Comparison of ENCODE assay signal across 25 cellular contexts in the genomic region with DNA sequence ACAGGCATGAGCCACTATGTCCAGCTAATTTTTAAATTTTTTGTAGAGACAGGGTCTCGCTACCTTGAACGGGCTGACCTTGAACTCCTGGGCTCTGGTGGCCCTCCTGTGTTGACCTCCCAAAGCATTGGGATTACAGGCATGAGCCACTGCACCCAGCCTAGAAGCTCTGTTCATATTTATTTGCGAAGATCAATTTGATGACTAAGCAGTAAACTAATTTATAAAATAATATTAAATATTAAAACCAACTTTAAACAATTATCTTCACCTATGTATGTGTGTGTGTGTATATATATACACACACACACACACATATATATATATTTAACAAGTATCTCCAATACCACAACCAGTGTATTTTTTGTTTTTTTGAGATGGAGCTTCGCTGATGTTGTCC. TPM values are rescaled to one million over a fixed set of nuclear protein-coding genes. Genes with fewer than 3 reads are reported as not detected.
DNase-seq lines count a peak whose midpoint lies in the region; ATAC-seq, FAIRE-seq and TF ChIP-seq lines count a peak whose summit lies in the region.
"Had no signal": no experiment of that assay in that cellular context is flagged by ENCODE, and none has a peak within 500 bp of the region (broad histone marks: within the 10 kb centered on the region; RNA-seq: fewer than 3 reads in every experiment).

No MANE protein-coding gene starts in this region.

- H3K4me3 ChIP-seq in left ventricle myocardium inferior (no peak overlapping the region), neutrophil (ENCODE audit: low read depth in 1 of 2, low read length in 1 of 2) (no peak overlapping the region), small intestine (ENCODE audit: low read depth in 1 of 2, low read length in 2 of 2) (no peak overlapping the region), thyroid gland (replicated peaks in 1 of 3) (no peak overlapping the region)
- H3K4me3 ChIP-seq: GM23248 had no signal

- H3K27ac Mint-ChIP-seq in activated CD8-positive, alpha-beta memory T cell treated with anti-CD3 and anti-CD28 coated beads, Interleukin-2, amount 10 ng/mL, durations not matched to agents 7 days and 5 days = no peak overlapping the region
- H3K27ac Mint-ChIP-seq: CD4-positive, alpha-beta memory T cell had no signal

- no peak for FAIRE-seq in small intestine (lab: Jason Lieb, UNC)
- FAIRE-seq: A204.1, GM12891, GM18507, H1 had no signal

- H3K27ac ChIP-seq in left ventricle myocardium inferior (replicated peaks) (no peak overlapping the region), VCaP (peak overlapping the region; percentile 100), neutrophil (peak overlapping the region; percentile 36), small intestine (ENCODE audit: low read depth in 1 of 2, low read length in 1 of 2) (no peak overlapping the region), thyroid gland (no peak overlapping the region)
- H3K27ac ChIP-seq: 22Rv1, GM23248 had no signal

- peaks cover 38% of the 10 kb centered on the region for H3K4me1 Mint-ChIP-seq in activated CD8-positive, alpha-beta memory T cell treated with anti-CD3 and anti-CD28 coated beads, Interleukin-2, amount 10 ng/mL, durations not matched to agents 7 days and 5 days

- H3K9me3 ChIP-seq in left ventricle myocardium inferior (replicated peaks) (peaks cover 26% of the 10 kb centered on the region), neutrophil (no peaks in the 10 kb centered on the region), small intestine (ENCODE audit: control insufficient read depth, low read depth) (no peaks in the 10 kb centered on the region), thyroid gland (no peaks in the 10 kb centered on the region)

- no peaks in the 10 kb centered on the region for H3K27me3 Mint-ChIP-seq in activated CD8-positive, alpha-beta memory T cell treated with anti-CD3 and anti-CD28 coated beads, Interleukin-2, amount 10 ng/mL, durations not matched to agents 7 days and 5 days
- H3K27me3 Mint-ChIP-seq: CD4-positive, alpha-beta memory T cell had no signal

- H3K36me3 Mint-ChIP-seq in activated CD8-positive, alpha-beta memory T cell treated with anti-CD3 and anti-CD28 coated beads, Interleukin-2, amount 10 ng/mL, durations not matched to agents 7 days and 5 days = peaks cover 32% of the 10 kb centered on the region

- H3K9me3 Mint-ChIP-seq in activated CD8-positive, alpha-beta memory T cell treated with anti-CD3 and anti-CD28 coated beads, Interleukin-2, amount 10 ng/mL, durations not matched to agents 7 days and 5 days (ENCODE audit: low read depth) = peaks cover 10% of the 10 kb centered on the region

- H3K4me1 ChIP-seq in left ventricle myocardium inferior = peaks cover 43% of the 10 kb centered on the region
- peaks cover 67 to 81% of the 10 kb centered on the region in 2 experiments for H3K4me1 ChIP-seq in neutrophil (ENCODE audit: control insufficient read depth in 1 of 2, insufficient read depth in 1 of 2, low read depth in 1 of 2, low read length in 1 of 2)
- peaks cover 3 to 10% of the 10 kb centered on the region in 2 donors for H3K4me1 ChIP-seq in small intestine (ENCODE audit: control insufficient read depth in 2 of 2, insufficient read depth in 1 of 2, low read depth in 1 of 2, low read length in 1 of 2)
- H3K4me1 ChIP-seq in thyroid gland = peaks cover 27 to 37% of the 10 kb centered on the region in 2 donors

- H3K36me3 ChIP-seq in left ventricle myocardium inferior = peaks cover 35% of the 10 kb centered on the region
- peaks cover 71% of the 10 kb centered on the region for H3K36me3 ChIP-seq in neutrophil
- H3K36me3 ChIP-seq in small intestine (ENCODE audit: control insufficient read depth in 2 of 2, insufficient read depth in 2 of 2, low read length in 2 of 2) = peaks cover 0 to 2% of the 10 kb centered on the region in 2 donors
- H3K36me3 ChIP-seq in thyroid gland = peaks cover 5 to 8% of the 10 kb centered on the region in 2 donors

- WGBS in small intestine, 3 donors = 97 to 99% (median 98%) methylated on average over 4 of the region's 4 CpGs
- WGBS in thyroid gland, 2 donors = 97 to 99% methylated on average over 4 of the region's 4 CpGs

- CTCF ChIA-PET in activated CD8-positive, alpha-beta memory T cell treated with anti-CD3 and anti-CD28 coated beads, Interleukin-2, amount 10 ng/mL, durations not matched to agents 7 days and 5 days (lab: Charles Lee) = interaction anchor here (1.1 to 1.7 kb wide), 2 partner anchors 132 to 135 kb away, joined by 4 to 6 read pairs; no protein-coding TSS in a partner anchor

- no peak overlapping the region for H3K4me3 Mint-ChIP-seq in activated CD8-positive, alpha-beta memory T cell treated with anti-CD3 and anti-CD28 coated beads, Interleukin-2, amount 10 ng/mL, durations not matched to agents 7 days and 5 days
- H3K4me3 Mint-ChIP-seq: CD4-positive, alpha-beta memory T cell had no signal

- ATAC-seq in Right ventricle myocardium inferior = no peak
- no peak for ATAC-seq in activated CD8-positive, alpha-beta memory T cell treated with anti-CD3 and anti-CD28 coated beads, Interleukin-2, amount 10 ng/mL, durations not matched to agents 7 days and 5 days

- no peak for TF ChIP-seq POLR2A in thyroid gland (IDR thresholded peaks at IDR 0.05)

- intact Hi-C loops in Right ventricle myocardium inferior (cut with DNase I) (no loop called here), left ventricle myocardium inferior (cut with micrococcal nuclease) (no loop called here), thyroid gland (cut with DNase I) (no loop called here)

- H3K27me3 ChIP-seq in left ventricle myocardium inferior (ENCODE audit: low read depth) = no peaks in the 10 kb centered on the region
- H3K27me3 ChIP-seq in neutrophil = no peaks in the 10 kb centered on the region
- H3K27me3 ChIP-seq in small intestine (ENCODE audit: control insufficient read depth in 2 of 2, insufficient read depth in 2 of 2, low read length in 2 of 2) = no peaks in the 10 kb centered on the region
- H3K27me3 ChIP-seq in thyroid gland = no peaks in the 10 kb centered on the region

- no peak for TF ChIP-seq CTCF in left ventricle myocardium inferior (IDR thresholded peaks at IDR 0.05; ENCODE audit: borderline replicate concordance)
- no peak for TF ChIP-seq CTCF in VCaP (conservative IDR thresholded peaks at IDR 0.05)
- no peak for TF ChIP-seq CTCF in neutrophil (IDR thresholded peaks at IDR 0.05)
- TF ChIP-seq CTCF in thyroid gland (IDR thresholded peaks at IDR 0.05) = no peak

- DNase-seq in Right ventricle myocardium inferior (ENCODE audit: missing footprints) = peak; percentile 11
- DNase-seq in left ventricle myocardium inferior = no peak
- DNase-seq in activated CD8-positive, alpha-beta memory T cell treated with anti-CD3 and anti-CD28 coated beads, Interleukin-2, amount 10 ng/mL, durations not matched to agents 7 days and 5 days = no peak
- DNase-seq in NCI-H226 = no peak
- no peak for DNase-seq in small intestine
- no peak for DNase-seq in thyroid gland
- DNase-seq: ACHN; AML-193; C1 segment of cervical spinal cord; Calu3; CD4-positive, alpha-beta memory T cell; COR-L47; DMS53; DMS79 treated with DMSO at 0.1 percent for 48 hours; GF-D8; GM23248; H7; HCEC 1CT had no signal

RNA-seq across cellular contexts. Expression of a gene that starts 4.4 kb away (rescaled TPM):
- total RNA-seq in Right ventricle myocardium inferior = 26.9 TPM
- 25.3 TPM for total RNA-seq in left ventricle myocardium inferior
- total RNA-seq in activated CD8-positive, alpha-beta memory T cell treated with anti-CD3 and anti-CD28 coated beads, Interleukin-2, amount 10 ng/mL, durations not matched to agents 7 days and 5 days = 100 to 1,000 TPM in 1 of 2 experiments, 10 to 100 TPM in 1; 97.9 to 100 TPM
- 10 to 100 TPM; 67.8 to 84.1 (median 70.0) TPM for polyA plus RNA-seq in small intestine
- total RNA-seq in thyroid gland = 10 to 100 TPM; 64.8 to 91.4 (median 84.2) TPM

RNA-seq across cellular contexts. Expression of a gene that starts 49.7 kb away (rescaled TPM):
- total RNA-seq in Right ventricle myocardium inferior (20.8 TPM), left ventricle myocardium inferior (21.7 TPM), thyroid gland (10 to 100 TPM; 14.7 to 36.1 (median 29.5) TPM)
- 100 to 1,000 TPM in 1 of 2 experiments, 10 to 100 TPM in 1; 80.5 to 100 TPM for total RNA-seq in activated CD8-positive, alpha-beta memory T cell treated with anti-CD3 and anti-CD28 coated beads, Interleukin-2, amount 10 ng/mL, durations not matched to agents 7 days and 5 days
- polyA plus RNA-seq in small intestine = 100 to 1,000 TPM in 1 of 3 donors, 10 to 100 TPM in 2; 25.5 to 232 (median 71.3) TPM

Comparison
In these comparisons a context has a peak if more than half of its experiments do, and no peak if none do; other contexts are left out.
1. H3K27ac ChIP-seq: peak in VCaP (single experiment) and neutrophil (single experiment); none in left ventricle myocardium inferior (single experiment), small intestine (0 of 2) and thyroid gland (0 of 3).